ENCODE assay signal across 15 cellular contexts in the genomic region with DNA sequence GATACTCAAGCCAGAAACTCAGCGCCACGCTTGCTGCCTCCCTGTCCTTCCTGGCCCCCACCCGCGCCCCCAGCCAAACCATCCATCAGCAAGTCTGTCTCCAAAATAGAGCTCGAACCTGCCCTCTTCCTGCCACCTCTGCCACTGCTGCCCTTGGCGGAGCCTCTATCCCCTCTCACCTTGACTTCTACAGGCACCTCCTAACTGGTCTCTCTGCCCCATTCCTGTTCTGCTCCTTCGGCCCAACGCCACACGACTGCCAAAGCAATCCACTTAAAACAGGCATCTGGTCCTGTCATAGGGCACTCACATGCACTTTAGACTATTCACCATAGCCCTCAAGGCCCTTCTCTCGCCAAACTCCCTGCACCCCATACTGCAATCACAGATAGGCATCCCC.
"Had no signal": no experiment of that assay in that cellular context is flagged by ENCODE, and none has a peak within 500 bp of the region (broad histone marks: within the 10 kb centered on the region; RNA-seq: fewer than 3 reads in every experiment).

No MANE protein-coding gene starts in this region.

- H3K9me3 Mint-ChIP-seq: activated naive CD4-positive, alpha-beta T cell treated with anti-CD3 and anti-CD28 coated beads, Interleukin-2, amount 50 U/mL, for 72 hours; brain; memory B cell; natural killer cell treated with Interleukin-12 subunit alpha and Interleukin-12 subunit beta and Interleukin-15 and Interleukin-18, amount 100 ng/mL, for 72 hours had no signal

- H3K27ac Mint-ChIP-seq: activated naive CD4-positive, alpha-beta T cell treated with anti-CD3 and anti-CD28 coated beads, Interleukin-2, amount 50 U/mL, for 72 hours; memory B cell; natural killer cell treated with Interleukin-12 subunit alpha and Interleukin-12 subunit beta and Interleukin-15 and Interleukin-18, amount 100 ng/mL, for 72 hours had no signal

- ATAC-seq: natural killer cell treated with Interleukin-12 subunit alpha and Interleukin-12 subunit beta and Interleukin-15 and Interleukin-18, amount 100 ng/mL, for 72 hours had no signal

- H3K36me3 Mint-ChIP-seq: activated naive CD4-positive, alpha-beta T cell treated with anti-CD3 and anti-CD28 coated beads, Interleukin-2, amount 50 U/mL, for 72 hours; brain; memory B cell; natural killer cell treated with Interleukin-12 subunit alpha and Interleukin-12 subunit beta and Interleukin-15 and Interleukin-18, amount 100 ng/mL, for 72 hours had no signal

- DNase-seq: activated CD4-positive, CD25-positive, alpha-beta regulatory T cell; activated effector memory CD4-positive, alpha-beta T cell treated with Interleukin-2 at 50 U/mL for 16 hours; activated T-cell treated with anti-CD3 and anti-CD28 coated beads, Interleukin-2, amount 50 U/mL, for 1 hour; amniotic stem cell; cerebellar nuclear complex; dermis blood vessel endothelial cell; psoas muscle; sigmoid colon; SK-N-SH; stimulated activated CD4-positive, alpha-beta T cell treated with anti-CD3 and anti-CD28 coated beads, Interleukin-12 subunit alpha, Interleukin-12 subunit beta, amount 100 ng/mL, for 4 hours had no signal

- H3K27ac ChIP-seq: psoas muscle, sigmoid colon, tibial nerve had no signal

- H3K4me1 Mint-ChIP-seq: memory B cell had no signal

- H3K4me3 ChIP-seq: psoas muscle, sigmoid colon, tibial nerve had no signal

- H3K36me3 ChIP-seq: sigmoid colon, tibial nerve had no signal

- H3K4me3 Mint-ChIP-seq: memory B cell; natural killer cell treated with Interleukin-12 subunit alpha and Interleukin-12 subunit beta and Interleukin-15 and Interleukin-18, amount 100 ng/mL, for 72 hours had no signal

- H3K9me3 ChIP-seq: psoas muscle, sigmoid colon, SK-N-SH, tibial nerve had no signal
